ENCODE assay signal across 15 cellular contexts in the genomic region with DNA sequence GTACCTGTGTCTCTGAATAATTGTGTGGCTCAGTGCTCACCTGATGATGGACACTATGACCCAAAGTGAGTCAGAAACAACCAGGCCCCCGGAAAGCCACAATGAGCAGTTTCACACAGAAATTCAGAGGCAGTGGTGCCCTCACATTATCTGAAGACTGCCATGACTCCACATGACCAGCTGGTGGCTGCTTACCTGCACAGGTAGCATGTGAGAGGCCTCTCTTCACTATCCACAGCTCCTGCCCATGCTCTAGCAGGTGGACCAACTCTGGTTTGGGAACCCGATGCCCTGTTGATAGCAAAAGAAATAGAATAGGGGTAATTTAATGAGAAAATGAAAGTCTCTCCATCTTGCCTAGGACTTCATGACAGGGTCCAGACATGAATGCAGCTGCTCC. TPM values are rescaled to one million over a fixed set of nuclear protein-coding genes. Genes with fewer than 3 reads are reported as not detected.
DNase-seq lines count a peak whose midpoint lies in the region; ATAC-seq, FAIRE-seq and TF ChIP-seq lines count a peak whose summit lies in the region.
"Had no signal": no experiment of that assay in that cellular context is flagged by ENCODE, and none has a peak within 500 bp of the region (broad histone marks: within the 10 kb centered on the region; RNA-seq: fewer than 3 reads in every experiment).

No MANE protein-coding gene starts in this region.

- no peak overlapping the region for H3K9ac ChIP-seq in adipocyte (ENCODE audit: low read length)
- H3K9ac ChIP-seq: BLaER1 treated with 17β-estradiol and CSF1 and Interleukin-3, amounts not matched to agents 10 nM and 100 nM had no signal

- H3K4me3 ChIP-seq in adipocyte (ENCODE audit: low read length) (peak overlapping the region; percentile 9), BE2C (ENCODE audit: low read depth, low read length) (no peak overlapping the region)
- H3K4me3 ChIP-seq: BLaER1 treated with 17β-estradiol and CSF1 and Interleukin-3, amounts not matched to agents 10 nM and 100 nM had no signal

- H3K4me1 ChIP-seq in adipocyte (ENCODE audit: control insufficient read depth, insufficient read depth, low read length) (no peaks in the 10 kb centered on the region), BE2C (no peaks in the 10 kb centered on the region)
- H3K4me1 ChIP-seq: BLaER1 treated with 17β-estradiol and CSF1 and Interleukin-3, amounts not matched to agents 10 nM and 100 nM had no signal

- H3K27me3 ChIP-seq in adipocyte (replicated peaks; ENCODE audit: control insufficient read depth, insufficient read depth, low read length): no peaks in the 10 kb centered on the region
- no peaks in the 10 kb centered on the region for H3K27me3 ChIP-seq in BE2C
- H3K27me3 ChIP-seq: BLaER1 treated with 17β-estradiol and CSF1 and Interleukin-3, amounts not matched to agents 10 nM and 100 nM had no signal

- peaks cover 91% of the 10 kb centered on the region for H3K36me3 ChIP-seq in adipocyte (ENCODE audit: control insufficient read depth, insufficient read depth, low read length, severe bottlenecking)
- H3K36me3 ChIP-seq in BE2C: peaks cover 76% of the 10 kb centered on the region

- H3K4me3 Mint-ChIP-seq in endothelial cell (ENCODE audit: unreplicated experiment): peak overlapping the region; percentile 70

- peaks cover 82% of the 10 kb centered on the region for H3K36me3 Mint-ChIP-seq in endothelial cell (ENCODE audit: low read depth, unreplicated experiment)

- no peaks in the 10 kb centered on the region for H3K4me1 Mint-ChIP-seq in endothelial cell (ENCODE audit: unreplicated experiment)

- peaks cover 8% of the 10 kb centered on the region for H3K9me3 Mint-ChIP-seq in endothelial cell (ENCODE audit: unreplicated experiment)

- TF ChIP-seq CTCF in endothelial cell (IDR thresholded peaks at IDR 0.05; ENCODE audit: unreplicated experiment) (no peak), BE2C (IDR thresholded peaks at IDR 0.05; ENCODE audit: low read depth, low read length) (no peak)

- H3K9me3 ChIP-seq in adipocyte (ENCODE audit: control insufficient read depth, low read length) (peaks cover 55% of the 10 kb centered on the region), BE2C (no peaks in the 10 kb centered on the region)

- peak; percentile 15 for DNase-seq in DMS53 (lab: John Stamatoyannopoulos, UW)
- no peak for DNase-seq in DMS53 treated with DMSO at 0.1 percent for 48 hours (lab: John Stamatoyannopoulos, UW; ENCODE audit: unreplicated experiment)
- no peak for DNase-seq in adipocyte (ENCODE audit: low read depth)
- DNase-seq in endothelial cell (ENCODE audit: low spot score): no peak
- no peak for DNase-seq in BE2C
- DNase-seq in HTR-8/SVneo (ENCODE audit: insufficient read length, low spot score): no peak
- DNase-seq in Ammon's horn (ENCODE audit: low spot score): no peak
- DNase-seq: CD4-positive, CD25-positive, alpha-beta regulatory T cell; DND-41; GDM1; KG1 had no signal

- H3K27me3 Mint-ChIP-seq in endothelial cell (ENCODE audit: unreplicated experiment): peaks cover 2% of the 10 kb centered on the region
- H3K27me3 Mint-ChIP-seq: CD4-positive, CD25-positive, alpha-beta regulatory T cell; IgD-negative memory B cell had no signal

- ATAC-seq in HG02973 (IDR thresholded peaks at IDR 0.05; ENCODE audit: unreplicated experiment): no peak

- no peak for FAIRE-seq in HTR-8/SVneo (lab: Jason Lieb, UNC)
- FAIRE-seq: H54 had no signal

- no peak overlapping the region for H3K27ac Mint-ChIP-seq in endothelial cell (ENCODE audit: unreplicated experiment)
- H3K27ac Mint-ChIP-seq: CD4-positive, CD25-positive, alpha-beta regulatory T cell; IgD-negative memory B cell had no signal

RNA-seq across cellular contexts. Expression of gene ZNF550, which starts 7.2 kb away (rescaled TPM):
- 15.3 TPM for total RNA-seq in endothelial cell (ENCODE audit: unreplicated experiment)
- 6.9 TPM for polyA plus RNA-seq in BE2C (2012; ENCODE audit: insufficient read depth, insufficient read length, low read depth)

RNA-seq across cellular contexts. Expression of gene ZNF549, which starts 25.3 kb away (rescaled TPM):
- total RNA-seq in endothelial cell (ENCODE audit: unreplicated experiment): 10.6 TPM
- 7.8 TPM for polyA plus RNA-seq in BE2C (2012; ENCODE audit: insufficient read depth, insufficient read length, low read depth)

RNA-seq across cellular contexts. Expression of gene ZNF416, which starts 26.3 kb away (rescaled TPM):
- 10.9 TPM for total RNA-seq in endothelial cell (ENCODE audit: unreplicated experiment)
- polyA plus RNA-seq in BE2C (2012; ENCODE audit: insufficient read depth, insufficient read length, low read depth): 4.9 TPM

RNA-seq across cellular contexts. Expression of gene ZIK1, which starts 31.5 kb away (rescaled TPM):
- 19.9 TPM for total RNA-seq in endothelial cell (ENCODE audit: unreplicated experiment)
- polyA plus RNA-seq in BE2C (2012; ENCODE audit: insufficient read depth, insufficient read length, low read depth): 9.0 TPM

RNA-seq across cellular contexts. Expression of gene ZNF530, which starts 47.3 kb away (rescaled TPM):
- total RNA-seq in endothelial cell (ENCODE audit: unreplicated experiment): 7.2 TPM
- polyA plus RNA-seq in BE2C (2012; ENCODE audit: insufficient read depth, insufficient read length, low read depth): 6.5 TPM
